35 cellular contexts compared by ENCODE assay signal in genomic region chr4:174545268-174545667, GRCh38. TPM values are rescaled to one million over a fixed set of nuclear protein-coding genes. Genes with fewer than 3 reads are reported as not detected.
"Had no signal": no experiment of that assay in that cellular context is flagged by ENCODE, and none has a peak within 500 bp of the region (broad histone marks: within the 10 kb centered on the region; RNA-seq: fewer than 3 reads in every experiment).

No MANE protein-coding gene starts in this region.

- H3K4me2 ChIP-seq: KMS-11 had no signal

- H3K27ac ChIP-seq: KMS-11 had no signal

- H3K27me3 ChIP-seq: MG63 had no signal

- DNase-seq: Karpas-422, Kasumi-1, MG63, MM.1S, MV-4-11, NCI-H1048, NCI-H1092, NCI-H1092 treated with DMSO at 0.1 percent for 48 hours, NCI-H1105, NCI-H1105 treated with DMSO at 0.1 percent for 48 hours, NCI-H1417, NCI-H1417 treated with DMSO at 0.1 percent for 48 hours, NCI-H1436, NCI-H1436 treated with DMSO at 0.1 percent for 48 hours, NCI-H146, NCI-H1694, NCI-H1694 treated with DMSO at 0.1 percent for 48 hours, NCI-H187, NCI-H187 treated with DMSO at 0.1 percent for 48 hours, NCI-H1930, NCI-H2029, NCI-H2029 treated with DMSO at 0.1 percent for 48 hours, NCI-H2081, NCI-H2081 treated with DMSO at 0.1 percent for 48 hours, NCI-H2107, NCI-H2171, NCI-H2227 treated with DMSO at 0.1 percent for 48 hours, NCI-H226, NCI-H345, NCI-H446, NCI-H446 treated with DMSO at 0.1 percent for 48 hours, NCI-H510A, NCI-H510A treated with DMSO at 0.1 percent for 48 hours had no signal

- H3K9ac ChIP-seq: KMS-11 had no signal

- H3K4me3 ChIP-seq: MG63 had no signal

- H3K9me3 ChIP-seq: MG63 had no signal

- H3K36me3 ChIP-seq: MG63 had no signal

RNA-seq across cellular contexts. Expression of gene HPGD, which starts 23.0 kb away (rescaled TPM):
- total RNA-seq: LHCN-M2 had no signal
